In genomic region chr5:173339286-173339685, GRCh38 we compare ENCODE assay signal across 25 cellular contexts.
"Had no signal": no experiment of that assay in that cellular context is flagged by ENCODE, and none has a peak within 500 bp of the region (broad histone marks: within the 10 kb centered on the region; RNA-seq: fewer than 3 reads in every experiment).

No MANE protein-coding gene starts in this region.

- H3K4me1 ChIP-seq: colonic mucosa, esophagus muscularis mucosa, esophagus squamous epithelium, gastrocnemius medialis, gastroesophageal sphincter, heart left ventricle, heart right ventricle had no signal

- H3K4me3 Mint-ChIP-seq: dendritic cell treated with granulocyte-macrophage colony-stimulating factor and Interleukin-4, amounts not matched to agents 40 ng/mL and 50 ng/mL, for 4 days; effector memory CD8-positive, alpha-beta T cell; endodermal cell had no signal

- H3K36me3 ChIP-seq: colonic mucosa, esophagus muscularis mucosa, esophagus squamous epithelium, gastrocnemius medialis, gastroesophageal sphincter, heart left ventricle, heart right ventricle had no signal

- H3K27me3 ChIP-seq: colonic mucosa, esophagus muscularis mucosa, foreskin keratinocyte had no signal

- H3K9me3 Mint-ChIP-seq: dendritic cell treated with granulocyte-macrophage colony-stimulating factor and Interleukin-4, amounts not matched to agents 40 ng/mL and 50 ng/mL, for 4 days; effector memory CD8-positive, alpha-beta T cell; endodermal cell had no signal

- H3K27ac Mint-ChIP-seq: dendritic cell treated with granulocyte-macrophage colony-stimulating factor and Interleukin-4, amounts not matched to agents 40 ng/mL and 50 ng/mL, for 4 days; effector memory CD8-positive, alpha-beta T cell; endodermal cell had no signal

- H3K27ac ChIP-seq: colonic mucosa, coronary artery, dorsolateral prefrontal cortex, epithelial cell of prostate, esophagus muscularis mucosa, esophagus squamous epithelium, foreskin keratinocyte, gastrocnemius medialis, gastroesophageal sphincter, heart left ventricle, heart right ventricle had no signal

- ATAC-seq: effector memory CD8-positive, alpha-beta T cell; esophagus mucosa; foreskin keratinocyte; gastrocnemius medialis; gastroesophageal sphincter; heart left ventricle; heart right ventricle had no signal

- H3K4me3 ChIP-seq: colonic mucosa, coronary artery, dorsolateral prefrontal cortex, esophagus muscularis mucosa, esophagus squamous epithelium, gastrocnemius medialis, gastroesophageal sphincter, heart left ventricle, heart right ventricle had no signal

- H3K9me3 ChIP-seq: colonic mucosa, esophagus muscularis mucosa, esophagus squamous epithelium, gastrocnemius medialis, gastroesophageal sphincter, heart left ventricle, heart right ventricle had no signal

- DNase-seq: colonic mucosa; cortex of kidney; dermis blood vessel endothelial cell; dorsolateral prefrontal cortex; effector CD4-positive, alpha-beta T cell; effector CD8-positive, alpha-beta T cell; effector memory CD4-positive, alpha-beta T cell; effector memory CD8-positive, alpha-beta T cell; endodermal cell; erythroblast; esophagus squamous epithelium; foreskin fibroblast; foreskin keratinocyte; foreskin melanocyte; gastrocnemius medialis; glutamatergic neuron; head of caudate nucleus; heart left ventricle; heart right ventricle had no signal
